ENCODE assay signal across 1 cellular context in genomic region chr7:17359610-17360009, GRCh38.
TF ChIP-seq lines count a peak whose summit lies in the region.

No MANE protein-coding gene starts in this region.

TF ChIP-seq in WTC11, 78 proteins besides CTCF, POLR2A, EP300 and RAD21:
- TF ChIP-seq ZNF121 (CRISPR knock-in tag; IDR thresholded peaks at IDR 0.05) (no peak), TEAD4 (CRISPR knock-in tag; IDR thresholded peaks at IDR 0.05) (no peak), ZNF232 (CRISPR knock-in tag; IDR thresholded peaks at IDR 0.05) (no peak), ZNF263 (CRISPR knock-in tag; IDR thresholded peaks at IDR 0.05; ENCODE audit: low read depth) (no peak), TEAD1 (CRISPR knock-in tag; IDR thresholded peaks at IDR 0.05) (no peak), GTF2I (CRISPR knock-in tag; conservative IDR thresholded peaks at IDR 0.05) (no peak), MYBL2 (CRISPR knock-in tag; IDR thresholded peaks at IDR 0.05) (no peak)
- TF ChIP-seq, protein P1, sequence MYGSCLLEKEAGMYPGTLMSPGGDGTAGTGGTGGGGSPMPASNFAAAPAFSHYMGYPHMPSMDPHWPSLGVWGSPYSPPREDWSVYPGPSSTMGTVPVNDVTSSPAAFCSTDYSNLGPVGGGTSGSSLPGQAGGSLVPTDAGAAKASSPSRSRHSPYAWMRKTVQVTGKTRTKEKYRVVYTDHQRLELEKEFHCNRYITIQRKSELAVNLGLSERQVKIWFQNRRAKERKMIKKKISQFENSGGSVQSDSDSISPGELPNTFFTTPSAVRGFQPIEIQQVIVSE (CRISPR knock-in tag; IDR thresholded peaks at IDR 0.05; ENCODE audit: borderline replicate concordance) = no peak
- TF ChIP-seq, protein P2, sequence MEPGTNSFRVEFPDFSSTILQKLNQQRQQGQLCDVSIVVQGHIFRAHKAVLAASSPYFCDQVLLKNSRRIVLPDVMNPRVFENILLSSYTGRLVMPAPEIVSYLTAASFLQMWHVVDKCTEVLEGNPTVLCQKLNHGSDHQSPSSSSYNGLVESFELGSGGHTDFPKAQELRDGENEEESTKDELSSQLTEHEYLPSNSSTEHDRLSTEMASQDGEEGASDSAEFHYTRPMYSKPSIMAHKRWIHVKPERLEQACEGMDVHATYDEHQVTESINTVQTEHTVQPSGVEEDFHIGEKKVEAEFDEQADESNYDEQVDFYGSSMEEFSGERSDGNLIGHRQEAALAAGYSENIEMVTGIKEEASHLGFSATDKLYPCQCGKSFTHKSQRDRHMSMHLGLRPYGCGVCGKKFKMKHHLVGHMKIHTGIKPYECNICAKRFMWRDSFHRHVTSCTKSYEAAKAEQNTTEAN (CRISPR knock-in tag; IDR thresholded peaks at IDR 0.05) = no peak
- TF ChIP-seq, protein P3, sequence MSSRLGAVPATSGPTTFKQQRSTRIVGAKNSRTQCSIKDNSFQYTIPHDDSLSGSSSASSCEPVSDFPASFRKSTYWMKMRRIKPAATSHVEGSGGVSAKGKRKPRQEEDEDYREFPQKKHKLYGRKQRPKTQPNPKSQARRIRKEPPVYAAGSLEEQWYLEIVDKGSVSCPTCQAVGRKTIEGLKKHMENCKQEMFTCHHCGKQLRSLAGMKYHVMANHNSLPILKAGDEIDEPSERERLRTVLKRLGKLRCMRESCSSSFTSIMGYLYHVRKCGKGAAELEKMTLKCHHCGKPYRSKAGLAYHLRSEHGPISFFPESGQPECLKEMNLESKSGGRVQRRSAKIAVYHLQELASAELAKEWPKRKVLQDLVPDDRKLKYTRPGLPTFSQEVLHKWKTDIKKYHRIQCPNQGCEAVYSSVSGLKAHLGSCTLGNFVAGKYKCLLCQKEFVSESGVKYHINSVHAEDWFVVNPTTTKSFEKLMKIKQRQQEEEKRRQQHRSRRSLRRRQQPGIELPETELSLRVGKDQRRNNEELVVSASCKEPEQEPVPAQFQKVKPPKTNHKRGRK (CRISPR knock-in tag; IDR thresholded peaks at IDR 0.05; ENCODE audit: borderline replicate concordance) = no peak
- TF ChIP-seq, protein P4, sequence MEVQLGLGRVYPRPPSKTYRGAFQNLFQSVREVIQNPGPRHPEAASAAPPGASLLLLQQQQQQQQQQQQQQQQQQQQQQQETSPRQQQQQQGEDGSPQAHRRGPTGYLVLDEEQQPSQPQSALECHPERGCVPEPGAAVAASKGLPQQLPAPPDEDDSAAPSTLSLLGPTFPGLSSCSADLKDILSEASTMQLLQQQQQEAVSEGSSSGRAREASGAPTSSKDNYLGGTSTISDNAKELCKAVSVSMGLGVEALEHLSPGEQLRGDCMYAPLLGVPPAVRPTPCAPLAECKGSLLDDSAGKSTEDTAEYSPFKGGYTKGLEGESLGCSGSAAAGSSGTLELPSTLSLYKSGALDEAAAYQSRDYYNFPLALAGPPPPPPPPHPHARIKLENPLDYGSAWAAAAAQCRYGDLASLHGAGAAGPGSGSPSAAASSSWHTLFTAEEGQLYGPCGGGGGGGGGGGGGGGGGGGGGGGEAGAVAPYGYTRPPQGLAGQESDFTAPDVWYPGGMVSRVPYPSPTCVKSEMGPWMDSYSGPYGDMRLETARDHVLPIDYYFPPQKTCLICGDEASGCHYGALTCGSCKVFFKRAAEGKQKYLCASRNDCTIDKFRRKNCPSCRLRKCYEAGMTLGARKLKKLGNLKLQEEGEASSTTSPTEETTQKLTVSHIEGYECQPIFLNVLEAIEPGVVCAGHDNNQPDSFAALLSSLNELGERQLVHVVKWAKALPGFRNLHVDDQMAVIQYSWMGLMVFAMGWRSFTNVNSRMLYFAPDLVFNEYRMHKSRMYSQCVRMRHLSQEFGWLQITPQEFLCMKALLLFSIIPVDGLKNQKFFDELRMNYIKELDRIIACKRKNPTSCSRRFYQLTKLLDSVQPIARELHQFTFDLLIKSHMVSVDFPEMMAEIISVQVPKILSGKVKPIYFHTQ (CRISPR knock-in tag; IDR thresholded peaks at IDR 0.05) = no peak
